8 cellular contexts compared by ENCODE assay signal in the genomic region with DNA sequence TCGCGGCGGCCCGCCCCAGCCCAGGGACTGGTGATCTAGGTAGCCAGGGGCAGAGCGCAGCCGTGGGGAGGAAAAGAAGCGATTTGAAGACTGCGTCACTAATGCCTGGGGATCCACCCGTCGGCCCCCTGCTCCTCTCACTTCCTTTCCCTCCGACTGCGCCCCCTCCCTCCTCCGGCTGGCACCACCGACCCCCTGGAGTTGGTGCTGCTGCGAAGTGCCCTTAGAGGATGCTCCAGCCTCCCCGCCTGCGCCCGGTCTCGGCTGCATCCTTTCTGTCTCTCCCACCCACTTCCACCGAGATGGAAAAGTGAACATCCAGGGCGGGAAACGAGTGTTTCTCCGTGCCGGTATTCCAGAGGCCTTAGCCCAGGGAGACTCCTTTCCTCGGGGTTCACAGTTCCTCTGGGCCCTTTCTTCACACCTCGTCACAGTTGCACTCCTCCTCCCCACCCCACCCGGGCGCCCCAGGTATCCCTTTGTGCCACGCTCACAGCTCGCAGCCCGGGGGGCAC. TPM values are rescaled to one million over a fixed set of nuclear protein-coding genes. Genes with fewer than 3 reads are reported as not detected.
A peak's percentile ranks its signal among the peaks of the same experiment; 100 is the strongest.
DNase-seq lines count a peak whose midpoint lies in the region; ATAC-seq, FAIRE-seq and TF ChIP-seq lines count a peak whose summit lies in the region.
"Not testable (repeated sequence)": the region's sequence is repeated elsewhere in the genome, so short reads cannot be mapped to it uniquely, and the experiment has no call there.

No MANE protein-coding gene starts in this region.

- not testable (repeated sequence) for H3K18ac ChIP-seq in mesendoderm (ENCODE audit: low read length)

- FAIRE-seq in pancreas (lab: Jason Lieb, UNC): not testable (repeated sequence)

- H3K36me3 ChIP-seq in CD4-positive, CD25-positive, alpha-beta regulatory T cell (ENCODE audit: control insufficient read depth, insufficient read depth, low read length); HUES48 (ENCODE audit: control insufficient read depth, insufficient read depth, low read length); heart right ventricle; mesendoderm (ENCODE audit: control insufficient read depth, insufficient read depth, low read length); pancreas; suprapubic skin: not testable (repeated sequence)

- H3K4me1 ChIP-seq in CD4-positive, CD25-positive, alpha-beta regulatory T cell (ENCODE audit: control insufficient read depth, insufficient read depth, low read length, poor library complexity, severe bottlenecking); HUES48 (ENCODE audit: control insufficient read depth, insufficient read depth, low read length); heart right ventricle; mesendoderm (ENCODE audit: control insufficient read depth, low read depth, low read length); pancreas; suprapubic skin: not testable (repeated sequence)

- WGBS in heart right ventricle, 2 donors: 13% methylated on average over 3 to 9 of the region's 31 CpGs
- no CpG with 5 or more reads among the region's 31 CpGs for WGBS in mesendoderm (ENCODE audit: extremely low coverage, insufficient coverage, low lambda C conversion rate)
- WGBS in pancreas, 2 donors: 27% methylated on average over 10 of the region's 31 CpGs; no CpG with 5 or more reads in 1 of the 2 donors
- WGBS in suprapubic skin: no CpG with 5 or more reads among the region's 31 CpGs

- H3K27me3 Mint-ChIP-seq in CD4-positive, CD25-positive, alpha-beta regulatory T cell; activated CD8-positive, alpha-beta T cell treated with anti-CD3 and anti-CD28 coated beads, Interleukin-2, amount 10 ng/mL, durations not matched to agents 7 days and 5 days (ENCODE audit: low read depth); central memory CD8-positive, alpha-beta T cell: not testable (repeated sequence)

- not testable (repeated sequence) for H3K27me3 ChIP-seq in CD4-positive, CD25-positive, alpha-beta regulatory T cell (ENCODE audit: control insufficient read depth, insufficient read depth, low read length); HUES48 (ENCODE audit: control insufficient read depth, insufficient read depth, low read length); heart right ventricle; mesendoderm (ENCODE audit: insufficient read depth, low read length, poor library complexity); pancreas; suprapubic skin

- H3K4me3 Mint-ChIP-seq in CD4-positive, CD25-positive, alpha-beta regulatory T cell; activated CD8-positive, alpha-beta T cell treated with anti-CD3 and anti-CD28 coated beads, Interleukin-2, amount 10 ng/mL, durations not matched to agents 7 days and 5 days; central memory CD8-positive, alpha-beta T cell: not testable (repeated sequence)

- not testable (repeated sequence) for H2BK15ac ChIP-seq in mesendoderm (replicated peaks; ENCODE audit: low read depth)

- TF ChIP-seq EP300 in suprapubic skin (IDR thresholded peaks at IDR 0.05): not testable (repeated sequence)

- H3K9me3 Mint-ChIP-seq in CD4-positive, CD25-positive, alpha-beta regulatory T cell; activated CD8-positive, alpha-beta T cell treated with anti-CD3 and anti-CD28 coated beads, Interleukin-2, amount 10 ng/mL, durations not matched to agents 7 days and 5 days (ENCODE audit: insufficient read depth); central memory CD8-positive, alpha-beta T cell: not testable (repeated sequence)

- H2BK120ac ChIP-seq in mesendoderm (ENCODE audit: low read depth, low read length): not testable (repeated sequence)

- not testable (repeated sequence) for H3K4me3 ChIP-seq in CD4-positive, CD25-positive, alpha-beta regulatory T cell (ENCODE audit: low read depth, low read length); heart right ventricle; mesendoderm (ENCODE audit: low read length); pancreas
- H3K4me3 ChIP-seq in HUES48 (ENCODE audit: low read depth, low read length) (peak overlapping the region; percentile 37; the same call in 1 of the 2 replicates), suprapubic skin (peak overlapping the region; percentile 39)

- not testable (repeated sequence) for H3K79me2 ChIP-seq in mesendoderm (ENCODE audit: control insufficient read depth, insufficient read depth, low read length)

- H4K5ac ChIP-seq in mesendoderm (ENCODE audit: low read length): not testable (repeated sequence)

- H3K23ac ChIP-seq in mesendoderm (ENCODE audit: low read length): not testable (repeated sequence)

- intact Hi-C loops in heart right ventricle (cut with DNase I); pancreas (cut with DNase I): not testable (repeated sequence)

- CTCF ChIA-PET in activated CD8-positive, alpha-beta T cell treated with anti-CD3 and anti-CD28 coated beads, Interleukin-2, amount 10 ng/mL, durations not matched to agents 7 days and 5 days (lab: Charles Lee): not testable (repeated sequence)

- not testable (repeated sequence) for DNase-seq in CD4-positive, CD25-positive, alpha-beta regulatory T cell; activated CD8-positive, alpha-beta T cell treated with anti-CD3 and anti-CD28 coated beads, Interleukin-2, amount 10 ng/mL, durations not matched to agents 7 days and 5 days; central memory CD8-positive, alpha-beta T cell (ENCODE audit: low spot score in 2 of 2); heart right ventricle; mesendoderm; suprapubic skin (ENCODE audit: low spot score in 2 of 2)
- peak in 1 of 6 donors; percentile 18 for DNase-seq in pancreas

- POLR2A ChIA-PET in activated CD8-positive, alpha-beta T cell treated with anti-CD3 and anti-CD28 coated beads, Interleukin-2, amount 10 ng/mL, durations not matched to agents 7 days and 5 days (lab: Charles Lee): not testable (repeated sequence)

- not testable (repeated sequence) for H3K4me1 Mint-ChIP-seq in CD4-positive, CD25-positive, alpha-beta regulatory T cell; activated CD8-positive, alpha-beta T cell treated with anti-CD3 and anti-CD28 coated beads, Interleukin-2, amount 10 ng/mL, durations not matched to agents 7 days and 5 days (ENCODE audit: low read depth); central memory CD8-positive, alpha-beta T cell

- peak; percentile 15 to 46 for ATAC-seq in CD4-positive, CD25-positive, alpha-beta regulatory T cell (ENCODE audit: low read depth in 2 of 2)
- peak; percentile 39 for ATAC-seq in activated CD8-positive, alpha-beta T cell treated with anti-CD3 and anti-CD28 coated beads, Interleukin-2, amount 10 ng/mL, durations not matched to agents 7 days and 5 days
- ATAC-seq in central memory CD8-positive, alpha-beta T cell (replicated peaks; ENCODE audit: extremely low read depth, poor library complexity, severe bottlenecking): peak; percentile 75
- ATAC-seq in heart right ventricle (peak in 7 of 8 donors; percentile 23 to 45 (median 30)), pancreas (peak in 3 of 4 donors; percentile 49 to 63 (median 60))

- not testable (repeated sequence) for H3K4me2 ChIP-seq in mesendoderm (ENCODE audit: low read length)

- not testable (repeated sequence) for H4K8ac ChIP-seq in mesendoderm (ENCODE audit: low read depth, low read length)

- not testable (repeated sequence) for TF ChIP-seq POLR2A in suprapubic skin (IDR thresholded peaks at IDR 0.05)

- not testable (repeated sequence) for H2BK5ac ChIP-seq in mesendoderm (ENCODE audit: low read length)

- H3K27ac Mint-ChIP-seq in CD4-positive, CD25-positive, alpha-beta regulatory T cell; activated CD8-positive, alpha-beta T cell treated with anti-CD3 and anti-CD28 coated beads, Interleukin-2, amount 10 ng/mL, durations not matched to agents 7 days and 5 days; central memory CD8-positive, alpha-beta T cell (ENCODE audit: low read depth): not testable (repeated sequence)

- H3K4ac ChIP-seq in mesendoderm (ENCODE audit: low read depth, low read length): not testable (repeated sequence)

- peak overlapping the region; percentile 42 for H3K56ac ChIP-seq in mesendoderm (ENCODE audit: low read length)

- not testable (repeated sequence) for H3K79me1 ChIP-seq in mesendoderm (ENCODE audit: low read length)

- not testable (repeated sequence) for TF ChIP-seq CTCF in heart right ventricle (IDR thresholded peaks at IDR 0.05); pancreas (IDR thresholded peaks at IDR 0.05); suprapubic skin (IDR thresholded peaks at IDR 0.05)

- not testable (repeated sequence) for H3K36me3 Mint-ChIP-seq in CD4-positive, CD25-positive, alpha-beta regulatory T cell; activated CD8-positive, alpha-beta T cell treated with anti-CD3 and anti-CD28 coated beads, Interleukin-2, amount 10 ng/mL, durations not matched to agents 7 days and 5 days (ENCODE audit: low read depth); central memory CD8-positive, alpha-beta T cell (ENCODE audit: insufficient read depth)

- not testable (repeated sequence) for H3K27ac ChIP-seq in CD4-positive, CD25-positive, alpha-beta regulatory T cell (ENCODE audit: insufficient read depth, low read length, poor library complexity, severe bottlenecking); HUES48 (ENCODE audit: low read depth, low read length); heart right ventricle; mesendoderm (ENCODE audit: low read depth, low read length); pancreas; suprapubic skin

- not testable (repeated sequence) for H2AK5ac ChIP-seq in mesendoderm (ENCODE audit: low read length)

- not testable (repeated sequence) for H3K9ac ChIP-seq in HUES48 (ENCODE audit: low read depth, low read length); mesendoderm (ENCODE audit: low read length)

- not testable (repeated sequence) for H3K9me3 ChIP-seq in CD4-positive, CD25-positive, alpha-beta regulatory T cell (ENCODE audit: control insufficient read depth in 2 of 2, low read length in 2 of 2); HUES48 (ENCODE audit: control insufficient read depth, insufficient read depth, low read length); heart right ventricle; pancreas; suprapubic skin

RNA-seq across cellular contexts. Expression of a gene that starts 33.1 kb away (rescaled TPM):
- 133 TPM for total RNA-seq in CD4-positive, CD25-positive, alpha-beta regulatory T cell
- polyA plus RNA-seq in CD4-positive, CD25-positive, alpha-beta regulatory T cell: 1 to 10 TPM; 2.5 to 4.4 (median 3.2) TPM
- total RNA-seq in activated CD8-positive, alpha-beta T cell treated with anti-CD3 and anti-CD28 coated beads, Interleukin-2, amount 10 ng/mL, durations not matched to agents 7 days and 5 days: 10 to 100 TPM; 14.8 to 15.4 TPM
- total RNA-seq in heart right ventricle (10 to 100 TPM; 14.6 to 34.8 (median 20.0) TPM), pancreas (10 to 100 TPM; 15.2 to 59.4 (median 33.0) TPM), suprapubic skin (10 to 100 TPM in 3 of 4 donors, 1 to 10 TPM in 1; 7.7 to 75.0 (median 25.0) TPM)
- polyA plus RNA-seq in heart right ventricle (10 to 100 TPM in 1 of 2 donors, 1 to 10 TPM in 1; 2.2 to 11.9 TPM), pancreas (10 to 100 TPM; 18.7 TPM)
- 40.8 TPM for polyA plus RNA-seq in mesendoderm (2013, experiment 1 of 2)
- polyA plus RNA-seq in mesendoderm (2013, experiment 2 of 2): 40.5 TPM
